ENCODE assay signal across 26 cellular contexts in genomic region chr18:6576706-6577375, GRCh38.
"Had no signal": no experiment of that assay in that cellular context is flagged by ENCODE, and none has a peak within 500 bp of the region (broad histone marks: within the 10 kb centered on the region; RNA-seq: fewer than 3 reads in every experiment).

No MANE protein-coding gene starts in this region.

- H3K9me3 ChIP-seq: adrenal gland, body of pancreas, colonic mucosa, neutrophil, testis, transverse colon had no signal

- H3K4me3 ChIP-seq: adrenal gland, body of pancreas, colonic mucosa, skin epidermis, testis, transverse colon had no signal

- H3K36me3 ChIP-seq: adrenal gland, colonic mucosa, neutrophil, transverse colon had no signal

- DNase-seq: activated CD4-positive, alpha-beta memory T cell treated with anti-CD3 and anti-CD28 coated beads for 36 hours; activated CD4-positive, alpha-beta T cell treated with anti-CD3 and anti-CD28 coated beads, Interleukin-2, amount 10 ng/mL, durations not matched to agents 24 days and 14 days; activated CD4-positive, CD25-positive, alpha-beta regulatory T cell treated with anti-CD3 and anti-CD28 coated beads, Interleukin-2, amount 50 U/mL, for 72 hours; activated CD8-positive, alpha-beta memory T cell treated with anti-CD3 and anti-CD28 coated beads, Interleukin-2, amount 50 U/mL, for 4 hours; activated effector memory CD4-positive, alpha-beta T cell treated with anti-CD3 and anti-CD28 coated beads, Interleukin-2, amount 50 U/mL, for 16 hours; activated naive CD4-positive, alpha-beta T cell treated with anti-CD3 and anti-CD28 coated beads for 36 hours; activated naive CD8-positive, alpha-beta T cell treated with anti-CD3 and anti-CD28 coated beads for 36 hours; activated T-cell treated with anti-CD3 and anti-CD28 coated beads, Interleukin-2, amount 50 U/mL, for 1 hour; adrenal gland; aorta; body of pancreas; cerebellar nuclear complex; colonic mucosa; effector CD8-positive, alpha-beta T cell; erythroblast; foreskin melanocyte; left cardiac atrium; left ventricle myocardium superior; stimulated activated CD4-positive, alpha-beta T cell treated with anti-CD3 and anti-CD28 coated beads, Interleukin-12 subunit alpha, Interleukin-12 subunit beta, amount 100 ng/mL, for 4 hours; stimulated activated CD4-positive, alpha-beta T cell treated with anti-CD3 and anti-CD28 coated beads, Interleukin-4, amount 100 ng/mL, for 1 hour; stimulated activated naive CD8-positive, alpha-beta T cell treated with anti-CD3 and anti-CD28 coated beads, Interleukin-15, Interleukin-2, amounts not matched to agents 100 U/mL and 50 U/mL, for 24 hours; T1000; testis; transverse colon had no signal

- H3K4me1 ChIP-seq: adrenal gland, body of pancreas, colonic mucosa, testis, transverse colon had no signal

- H3K27ac ChIP-seq: adrenal gland, body of pancreas, colonic mucosa, neutrophil, skin epidermis, testis, transverse colon had no signal

- H3K27me3 ChIP-seq: adrenal gland, body of pancreas, colonic mucosa, neutrophil, testis, transverse colon had no signal
